ENCODE assay signal across 8 cellular contexts in genomic region chr17:39688475-39688835, GRCh38.
DNase-seq lines count a peak whose midpoint lies in the region; ATAC-seq and TF ChIP-seq lines count a peak whose summit lies in the region.

No MANE protein-coding gene starts in this region.

- H3K36me3 ChIP-seq in HUES48 (ENCODE audit: control insufficient read depth, insufficient read depth, low read length) = peaks cover 16% of the 10 kb centered on the region
- H3K36me3 ChIP-seq in muscle layer of colon (ENCODE audit: insufficient read depth, low read length) = peaks cover 11% of the 10 kb centered on the region

- peaks cover 31% of the 10 kb centered on the region for H3K4me1 ChIP-seq in HUES48 (ENCODE audit: control insufficient read depth, insufficient read depth, low read length)
- peaks cover 15% of the 10 kb centered on the region for H3K4me1 ChIP-seq in muscle layer of colon (ENCODE audit: insufficient read depth, low read length)

- no peak for DNase-seq in AG04449 (ENCODE audit: low read depth, low spot score)
- DNase-seq in caudate nucleus (lab: John Stamatoyannopoulos, UW) = peak in 2 of 61 donors; percentile 26 to 36
- no peak for DNase-seq in hypothalamus (lab: John Stamatoyannopoulos, UW)

- peak overlapping the region; percentile 100 for H3K27ac ChIP-seq in HUES48 (ENCODE audit: low read depth, low read length)
- peak overlapping the region; percentile 97 for H3K27ac ChIP-seq in caudate nucleus (ENCODE audit: low read depth, low read length)
- H3K27ac ChIP-seq in muscle layer of colon (ENCODE audit: low read depth, low read length) = peak overlapping the region; percentile 81

- peak overlapping the region; percentile 76 for H3K4me3 ChIP-seq in AG04449 (ENCODE audit: low read depth, low read length)
- peak overlapping the region; percentile 92 for H3K4me3 ChIP-seq in HUES48 (ENCODE audit: low read depth, low read length)
- H3K4me3 ChIP-seq in muscle layer of colon (ENCODE audit: low read depth in 1 of 2, low read length in 2 of 2) = peak overlapping the region; percentile 91 to 95

- CTCF ChIA-PET in AG04449 (lab: Yijun Ruan, JAX) = interaction anchor here (1.2 to 3.1 kb wide), 6 partner anchors 11 to 66 kb away, joined by 4 to 18 read pairs (median 6); partner anchors contain the start of gene ERBB2

- H3K9ac ChIP-seq in HUES48 (ENCODE audit: low read depth, low read length) (peak overlapping the region; percentile 81), muscle layer of colon (ENCODE audit: low read length) (no peak overlapping the region)

- POLR2A ChIA-PET in AG04449 (lab: Yijun Ruan, JAX) = interaction anchor here (0.8 to 2.9 kb wide), 5 partner anchors 10 to 60 kb away, joined by 4 to 27 read pairs (median 4); partner anchors contain the start of genes ERBB2 and MIEN1

- no peaks in the 10 kb centered on the region for H3K27me3 ChIP-seq in HUES48 (ENCODE audit: control insufficient read depth, insufficient read depth, low read length)
- no peaks in the 10 kb centered on the region for H3K27me3 ChIP-seq in muscle layer of colon (ENCODE audit: control insufficient read depth in 1 of 2, insufficient read depth in 2 of 2, low read length in 2 of 2)

- no peak for ATAC-seq in GM18520 (IDR thresholded peaks at IDR 0.05; ENCODE audit: unreplicated experiment)
- ATAC-seq in GM18907 (IDR thresholded peaks at IDR 0.05; ENCODE audit: unreplicated experiment) = no peak
- no peak for ATAC-seq in HG02938 (IDR thresholded peaks at IDR 0.05; ENCODE audit: unreplicated experiment)

- TF ChIP-seq CTCF in AG04449 (IDR thresholded peaks at IDR 0.05; ENCODE audit: insufficient read depth, low read length, missing control alignments) = no peak

- H3K9me3 ChIP-seq in HUES48 (ENCODE audit: control insufficient read depth, insufficient read depth, low read length) (no peaks in the 10 kb centered on the region), muscle layer of colon (ENCODE audit: low read length) (no peaks in the 10 kb centered on the region)
